29 cellular contexts compared by ENCODE assay signal in the genomic region with DNA sequence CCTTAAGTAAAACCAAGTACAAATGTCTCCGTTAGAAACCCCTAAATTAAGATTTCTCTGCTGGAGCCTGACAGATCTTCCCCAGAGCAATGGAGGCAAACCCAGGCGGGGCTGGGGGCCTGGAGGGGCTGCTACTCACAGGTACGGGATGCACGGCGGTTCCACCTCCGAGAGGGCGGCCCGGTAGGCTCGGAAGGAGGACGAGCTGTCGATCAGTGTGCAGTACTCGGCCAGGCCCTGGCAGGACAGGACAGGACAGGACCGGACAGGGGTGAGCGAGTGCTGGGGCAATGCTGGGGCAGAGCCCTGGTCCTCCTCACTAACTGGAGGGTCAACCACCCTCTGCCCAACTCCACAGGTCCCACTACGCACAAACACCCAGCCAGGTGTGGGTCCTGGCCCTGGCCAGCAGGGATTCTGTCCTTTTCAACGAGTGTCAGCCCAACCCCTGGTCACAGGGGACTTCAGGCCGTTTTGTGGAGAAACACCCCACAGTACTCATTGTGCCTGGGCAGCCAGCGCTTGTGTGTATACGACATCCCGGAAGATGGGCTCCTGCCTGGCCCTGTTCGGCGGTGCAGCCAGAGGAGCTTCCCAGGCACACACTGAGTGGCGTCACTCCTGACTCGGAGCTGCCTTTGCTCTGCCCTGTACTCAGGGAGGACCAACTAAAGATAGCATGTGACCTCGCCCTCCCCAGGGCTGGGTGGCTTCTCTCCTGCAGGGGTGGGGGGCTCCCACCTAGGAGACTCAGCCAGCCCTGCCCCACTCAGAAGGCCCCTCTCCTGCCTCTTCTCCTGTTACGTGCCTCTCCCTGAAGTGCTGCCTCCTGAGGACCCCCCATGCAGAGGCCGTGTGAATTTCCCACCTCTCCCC. TPM values are rescaled to one million over a fixed set of nuclear protein-coding genes. Genes with fewer than 3 reads are reported as not detected.
DNase-seq lines count a peak whose midpoint lies in the region; ATAC-seq lines count a peak whose summit lies in the region.
"Had no signal": no experiment of that assay in that cellular context is flagged by ENCODE, and none has a peak within 500 bp of the region (broad histone marks: within the 10 kb centered on the region; RNA-seq: fewer than 3 reads in every experiment).

No MANE protein-coding gene starts in this region.

- POLR2A ChIA-PET in activated naive CD8-positive, alpha-beta T cell treated with anti-CD3 and anti-CD28 coated beads, Interleukin-2, amount 10 ng/mL, durations not matched to agents 7 days and 5 days (lab: Charles Lee), result no interaction called here

- no peak for ATAC-seq in activated naive CD8-positive, alpha-beta T cell treated with anti-CD3 and anti-CD28 coated beads, Interleukin-2, amount 10 ng/mL, durations not matched to agents 7 days and 5 days (ENCODE audit: low read depth)
- ATAC-seq in activated naive CD8-positive, alpha-beta T cell treated with anti-CD3 and anti-CD28 coated beads, Interleukin-2, amount 50 U/mL, for 24 hours, result no peak
- no peak for ATAC-seq in memory B cell (ENCODE audit: low read depth)
- ATAC-seq in GM21423 (IDR thresholded peaks at IDR 0.05; ENCODE audit: unreplicated experiment), result no peak
- ATAC-seq in GM19023 (IDR thresholded peaks at IDR 0.05; ENCODE audit: unreplicated experiment), result no peak
- ATAC-seq: GM23338, pancreas, right cardiac atrium had no signal

- DNase-seq in activated naive CD8-positive, alpha-beta T cell treated with anti-CD3 and anti-CD28 coated beads, Interleukin-2, amount 10 ng/mL, durations not matched to agents 7 days and 5 days, result no peak
- no peak for DNase-seq in activated naive CD8-positive, alpha-beta T cell treated with anti-CD3 and anti-CD28 coated beads, Interleukin-2, amount 50 U/mL, for 24 hours
- DNase-seq in memory B cell (ENCODE audit: low spot score in 2 of 2), result no peak
- DNase-seq in SKM-1 treated with dmso at 0.1 percent for 144 hours (lab: John Stamatoyannopoulos, UW; ENCODE audit: unreplicated experiment), result no peak
- DNase-seq in NCI-H524 (lab: John Stamatoyannopoulos, UW), result no peak
- DNase-seq: activated CD4-positive, alpha-beta memory T cell treated with anti-CD3 and anti-CD28 coated beads for 36 hours; activated CD4-positive, CD25-positive, alpha-beta regulatory T cell; activated effector memory CD4-positive, alpha-beta T cell treated with anti-CD3 and anti-CD28 coated beads, Interleukin-2, amount 50 U/mL, for 16 hours; activated T-cell treated with anti-CD3 and anti-CD28 coated beads for 4 hours; brain microvascular endothelial cell; glutamatergic neuron; kidney; midbrain; NCI-H1048; NCI-H187; NCI-H2171 treated with DMSO at 0.1 percent for 48 hours; NCI-H526; right cardiac atrium; SHP77; stimulated activated CD4-positive, alpha-beta T cell treated with anti-CD3 and anti-CD28 coated beads, Interleukin-2, amount 100 ng/mL, for 24 hours; SW 1271; trophoblast cell had no signal

- H3K4me1 Mint-ChIP-seq in activated naive CD8-positive, alpha-beta T cell treated with anti-CD3 and anti-CD28 coated beads, Interleukin-2, amount 10 ng/mL, durations not matched to agents 7 days and 5 days, result peaks cover 39% of the 10 kb centered on the region
- peaks cover 42% of the 10 kb centered on the region for H3K4me1 Mint-ChIP-seq in activated naive CD8-positive, alpha-beta T cell treated with anti-CD3 and anti-CD28 coated beads, Interleukin-2, amount 50 U/mL, for 24 hours
- H3K4me1 Mint-ChIP-seq in IgD-negative memory B cell (peaks cover 19 to 23% (median 23%) of the 10 kb centered on the region in 3 donors), memory B cell (peaks cover 27% of the 10 kb centered on the region)

- peaks cover 35% of the 10 kb centered on the region for H3K36me3 Mint-ChIP-seq in activated naive CD8-positive, alpha-beta T cell treated with anti-CD3 and anti-CD28 coated beads, Interleukin-2, amount 10 ng/mL, durations not matched to agents 7 days and 5 days
- H3K36me3 Mint-ChIP-seq in activated naive CD8-positive, alpha-beta T cell treated with anti-CD3 and anti-CD28 coated beads, Interleukin-2, amount 50 U/mL, for 24 hours (ENCODE audit: low read depth), result peaks cover 26% of the 10 kb centered on the region
- H3K36me3 Mint-ChIP-seq in IgD-negative memory B cell (no peaks in the 10 kb centered on the region), memory B cell (peaks cover 38% of the 10 kb centered on the region)

- H3K27ac Mint-ChIP-seq in activated naive CD8-positive, alpha-beta T cell treated with anti-CD3 and anti-CD28 coated beads, Interleukin-2, amount 10 ng/mL, durations not matched to agents 7 days and 5 days, result peak overlapping the region; percentile 61
- no peak overlapping the region for H3K27ac Mint-ChIP-seq in activated naive CD8-positive, alpha-beta T cell treated with anti-CD3 and anti-CD28 coated beads, Interleukin-2, amount 50 U/mL, for 24 hours
- H3K27ac Mint-ChIP-seq in IgD-negative memory B cell (peak overlapping the region in 2 of 3 donors; percentile 82 to 84), memory B cell (peak overlapping the region; percentile 55)
- H3K27ac Mint-ChIP-seq: GM23338, nephron had no signal

- no peaks in the 10 kb centered on the region for H3K27me3 Mint-ChIP-seq in activated naive CD8-positive, alpha-beta T cell treated with anti-CD3 and anti-CD28 coated beads, Interleukin-2, amount 10 ng/mL, durations not matched to agents 7 days and 5 days
- H3K27me3 Mint-ChIP-seq in activated naive CD8-positive, alpha-beta T cell treated with anti-CD3 and anti-CD28 coated beads, Interleukin-2, amount 50 U/mL, for 24 hours, result no peaks in the 10 kb centered on the region
- H3K27me3 Mint-ChIP-seq in IgD-negative memory B cell (no peaks in the 10 kb centered on the region), memory B cell (no peaks in the 10 kb centered on the region)
- H3K27me3 Mint-ChIP-seq: activated CD4-positive, alpha-beta memory T cell treated with anti-CD3 and anti-CD28 coated beads for 36 hours had no signal

- H3K4me3 Mint-ChIP-seq in activated naive CD8-positive, alpha-beta T cell treated with anti-CD3 and anti-CD28 coated beads, Interleukin-2, amount 10 ng/mL, durations not matched to agents 7 days and 5 days, result no peak overlapping the region
- H3K4me3 Mint-ChIP-seq in activated naive CD8-positive, alpha-beta T cell treated with anti-CD3 and anti-CD28 coated beads, Interleukin-2, amount 50 U/mL, for 24 hours, result no peak overlapping the region
- no peak overlapping the region for H3K4me3 Mint-ChIP-seq in IgD-negative memory B cell
- H3K4me3 Mint-ChIP-seq in memory B cell, result no peak overlapping the region
- H3K4me3 Mint-ChIP-seq: activated CD4-positive, alpha-beta memory T cell treated with anti-CD3 and anti-CD28 coated beads for 36 hours; GM23338; nephron had no signal

- no peaks in the 10 kb centered on the region for H3K9me3 Mint-ChIP-seq in activated naive CD8-positive, alpha-beta T cell treated with anti-CD3 and anti-CD28 coated beads, Interleukin-2, amount 10 ng/mL, durations not matched to agents 7 days and 5 days
- no peaks in the 10 kb centered on the region for H3K9me3 Mint-ChIP-seq in activated naive CD8-positive, alpha-beta T cell treated with anti-CD3 and anti-CD28 coated beads, Interleukin-2, amount 50 U/mL, for 24 hours
- no peaks in the 10 kb centered on the region for H3K9me3 Mint-ChIP-seq in IgD-negative memory B cell
- no peaks in the 10 kb centered on the region for H3K9me3 Mint-ChIP-seq in memory B cell
- H3K9me3 Mint-ChIP-seq: activated CD4-positive, alpha-beta memory T cell treated with anti-CD3 and anti-CD28 coated beads for 36 hours; GM23338; nephron had no signal

RNA-seq across cellular contexts. Expression of gene PRRT1B, which starts 37.4 kb away (rescaled TPM):
- total RNA-seq in activated naive CD8-positive, alpha-beta T cell treated with anti-CD3 and anti-CD28 coated beads, Interleukin-2, amount 10 ng/mL, durations not matched to agents 7 days and 5 days, result not detected
- not detected for polyA plus RNA-seq in IgD-negative memory B cell
- total RNA-seq: activated CD4-positive, alpha-beta memory T cell treated with anti-CD3 and anti-CD28 coated beads for 36 hours; lower leg skin; right cardiac atrium had no signal
- polyA plus RNA-seq: GM23338, right cardiac atrium had no signal

RNA-seq across cellular contexts. Expression of gene UCK1, which starts 51.6 kb away (rescaled TPM):
- total RNA-seq in activated naive CD8-positive, alpha-beta T cell treated with anti-CD3 and anti-CD28 coated beads, Interleukin-2, amount 10 ng/mL, durations not matched to agents 7 days and 5 days, result 10 to 100 TPM; 30.6 to 38.8 TPM
- 26.2 TPM for polyA plus RNA-seq in IgD-negative memory B cell
